19 cellular contexts compared by ENCODE assay signal in genomic region chr1:41690331-41690730, GRCh38.
"Had no signal": no experiment of that assay in that cellular context is flagged by ENCODE, and none has a peak within 500 bp of the region (broad histone marks: within the 10 kb centered on the region; RNA-seq: fewer than 3 reads in every experiment).

No MANE protein-coding gene starts in this region.

- H3K4me3 Mint-ChIP-seq: activated B cell treated with CpG ODN at 0.5 μM for 24 hours; activated CD4-positive, alpha-beta memory T cell treated with anti-CD3 and anti-CD28 coated beads for 36 hours; activated T-cell treated with anti-CD3 and anti-CD28 coated beads, Interleukin-2, amount 50 U/mL, for 4 hours; mesothelial cell of epicardium; nephron progenitor cell had no signal

- H3K27ac Mint-ChIP-seq: activated B cell treated with CpG ODN at 0.5 μM for 24 hours; activated CD4-positive, alpha-beta memory T cell treated with anti-CD3 and anti-CD28 coated beads for 36 hours; mesothelial cell of epicardium; nephron progenitor cell had no signal

- H3K4me1 Mint-ChIP-seq: mesothelial cell of epicardium had no signal

- H3K27me3 ChIP-seq: adrenal gland, foreskin keratinocyte, hepatocyte, sigmoid colon, tibial nerve, vagina had no signal

- H3K9me3 ChIP-seq: adrenal gland, sigmoid colon, tibial nerve, vagina had no signal

- H3K9me3 Mint-ChIP-seq: activated B cell treated with CpG ODN at 0.5 μM for 24 hours; activated CD4-positive, alpha-beta memory T cell treated with anti-CD3 and anti-CD28 coated beads for 36 hours; activated T-cell treated with anti-CD3 and anti-CD28 coated beads, Interleukin-2, amount 50 U/mL, for 4 hours; mesothelial cell of epicardium; nephron progenitor cell had no signal

- H3K36me3 ChIP-seq: adrenal gland, sigmoid colon, tibial nerve, vagina had no signal

- H3K27me3 Mint-ChIP-seq: activated B cell treated with CpG ODN at 0.5 μM for 24 hours; activated CD4-positive, alpha-beta memory T cell treated with anti-CD3 and anti-CD28 coated beads for 36 hours had no signal

- H3K27ac ChIP-seq: adrenal gland, foreskin keratinocyte, hepatocyte, sigmoid colon, tibial nerve, vagina had no signal

- H3K4me1 ChIP-seq: foreskin keratinocyte, sigmoid colon had no signal

- H3K4me3 ChIP-seq: adrenal gland, hepatocyte, lung, sigmoid colon, tibial nerve, vagina had no signal

- ATAC-seq: activated T-cell treated with anti-CD3 and anti-CD28 coated beads, Interleukin-2, amount 50 U/mL, for 4 hours; foreskin keratinocyte; left lobe of liver had no signal

- H3K36me3 Mint-ChIP-seq: activated CD4-positive, alpha-beta memory T cell treated with anti-CD3 and anti-CD28 coated beads for 36 hours; mesothelial cell of epicardium had no signal

- DNase-seq: activated B cell treated with CpG ODN at 0.5 μM for 24 hours; activated CD4-positive, alpha-beta memory T cell treated with anti-CD3 and anti-CD28 coated beads for 36 hours; activated CD4-positive, alpha-beta T cell treated with anti-CD3 and anti-CD28 coated beads for 4 hours; activated CD8-positive, alpha-beta memory T cell treated with anti-CD3 and anti-CD28 coated beads, Interleukin-2, amount 50 U/mL, for 4 hours; activated naive CD4-positive, alpha-beta T cell treated with anti-CD3 and anti-CD28 coated beads, Interleukin-2, amount 50 U/mL, for 16 hours; activated T-cell treated with anti-CD3 and anti-CD28 coated beads, Interleukin-2, amount 50 U/mL, for 4 hours; foreskin keratinocyte; islet precursor cell; nephron progenitor cell; sigmoid colon; stimulated activated CD4-positive, alpha-beta T cell treated with anti-CD3 and anti-CD28 coated beads, Interleukin-4, amount 100 ng/mL, for 4 hours; stimulated activated naive CD4-positive, alpha-beta T cell treated with Interleukin-2 at 50 U/mL for 16 hours had no signal
